In the genomic region with DNA sequence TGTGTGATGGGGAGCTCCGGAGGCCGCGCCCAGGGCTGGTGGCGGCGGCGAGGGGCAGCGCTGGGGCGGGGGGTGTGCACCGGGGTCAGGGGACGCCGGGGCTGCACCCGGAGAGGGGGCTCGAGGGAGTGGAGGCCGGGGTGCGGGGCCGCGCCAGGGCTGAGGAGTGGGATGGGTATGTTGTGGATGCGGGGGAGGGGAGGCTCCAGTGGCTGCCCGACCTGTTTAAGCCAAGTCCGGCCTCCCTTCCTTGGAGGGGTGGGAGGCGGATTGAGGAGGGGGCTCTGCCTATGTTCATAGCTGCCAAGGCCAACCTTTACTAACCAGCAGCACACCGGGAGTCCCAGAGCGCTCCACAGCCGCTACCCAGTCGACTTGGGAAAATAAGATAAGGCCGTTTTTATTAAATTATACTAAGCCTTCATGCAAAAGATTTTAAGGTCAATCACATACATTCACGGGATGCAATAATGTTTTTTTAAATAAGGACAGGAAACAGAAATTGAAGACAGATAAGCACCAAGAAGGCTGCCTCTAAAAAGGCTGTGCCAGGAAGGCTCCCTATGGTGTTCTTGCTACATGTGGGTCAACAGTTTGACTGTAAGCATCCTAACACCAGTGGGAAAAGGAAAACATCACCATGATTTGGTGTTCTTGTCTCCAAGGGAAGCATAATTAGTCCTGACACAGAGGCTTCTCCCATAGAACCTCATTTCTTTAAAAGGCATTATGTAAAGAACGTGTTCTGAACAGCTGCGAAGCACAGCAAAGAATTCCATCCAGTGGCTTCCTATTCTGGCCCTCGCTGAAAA, we compare ENCODE assay signal across 8 cellular contexts. TPM values are rescaled to one million over a fixed set of nuclear protein-coding genes. Genes with fewer than 3 reads are reported as not detected.
DNase-seq lines count a peak whose midpoint lies in the region; ATAC-seq and TF ChIP-seq lines count a peak whose summit lies in the region.

No MANE protein-coding gene starts in this region.

- H3K9ac ChIP-seq in rectal smooth muscle tissue (ENCODE audit: low read length): no peak overlapping the region

- 14 to 32% (median 23%) methylated on average over 18 to 30 of the region's 30 CpGs for WGBS in heart left ventricle, 4 donors

- peak in 1 of 5 donors; percentile 43 for DNase-seq in heart left ventricle
- DNase-seq in Right ventricle myocardium inferior (ENCODE audit: missing footprints): no peak
- DNase-seq in T-helper 17 cell: no peak
- peak; percentile 32 for DNase-seq in fibroblast of the aortic adventitia (ENCODE audit: low read depth)
- no peak for DNase-seq in midbrain (lab: John Stamatoyannopoulos, UW)
- DNase-seq in GM20000 (ENCODE audit: low spot score): no peak

- ATAC-seq in heart left ventricle: no peak
- no peak for ATAC-seq in Right ventricle myocardium inferior
- peak; percentile 28 for ATAC-seq in HG03135 (IDR thresholded peaks at IDR 0.05; ENCODE audit: unreplicated experiment)
- no peak for ATAC-seq in T-helper 17 cell

- H3K27me3 ChIP-seq in heart left ventricle (no peaks in the 10 kb centered on the region), rectal smooth muscle tissue (ENCODE audit: control insufficient read depth, insufficient read depth, low read length) (no peaks in the 10 kb centered on the region)

- H3K9me3 ChIP-seq in heart left ventricle (no peaks in the 10 kb centered on the region), T-helper 17 cell (ENCODE audit: control insufficient read depth, low read length, poor library complexity, severe bottlenecking) (no peaks in the 10 kb centered on the region)

- H3K36me3 ChIP-seq in heart left ventricle (no peaks in the 10 kb centered on the region), rectal smooth muscle tissue (ENCODE audit: control insufficient read depth, insufficient read depth, low read length) (no peaks in the 10 kb centered on the region)

- peak overlapping the region in 11 of 12 donors; percentile 26 to 87 (median 72) for H3K27ac ChIP-seq in heart left ventricle
- peak overlapping the region; percentile 74 for H3K27ac ChIP-seq in rectal smooth muscle tissue (ENCODE audit: low read depth, low read length)

- H3K36me3 Mint-ChIP-seq in T-helper 17 cell (ENCODE audit: low read depth): no peaks in the 10 kb centered on the region

- H3K27ac Mint-ChIP-seq in T-helper 17 cell: peak overlapping the region; percentile 21

- H3K27me3 Mint-ChIP-seq in T-helper 17 cell: no peaks in the 10 kb centered on the region

- intact Hi-C loops in heart left ventricle (cut with DNase I): loop anchor here in 1 of 10 donors (1.0 kb wide), 1 partner anchor 22 kb away; no protein-coding TSS in a partner anchor
- intact Hi-C loops in Right ventricle myocardium inferior (cut with DNase I): loop anchor here (2.0 kb wide), 1 partner anchor 14 kb away; no protein-coding TSS in a partner anchor

- H3K4me1 ChIP-seq in heart left ventricle: peaks cover 0 to 17% (median 8%) of the 10 kb centered on the region in 12 donors
- peaks cover 2% of the 10 kb centered on the region for H3K4me1 ChIP-seq in rectal smooth muscle tissue (ENCODE audit: control insufficient read depth, insufficient read depth, low read length)

- no peak for TF ChIP-seq POLR2A in heart left ventricle (IDR thresholded peaks at IDR 0.05)

- H3K4me1 Mint-ChIP-seq in T-helper 17 cell: peaks cover 10% of the 10 kb centered on the region

- TF ChIP-seq CTCF in heart left ventricle (IDR thresholded peaks at IDR 0.05): no peak
- no peak for TF ChIP-seq CTCF in fibroblast of the aortic adventitia (IDR thresholded peaks at IDR 0.05; ENCODE audit: insufficient read depth, low read length)
- TF ChIP-seq CTCF in GM20000 (IDR thresholded peaks at IDR 0.05; ENCODE audit: extremely low read depth, missing control alignments): no peak

- peak overlapping the region; percentile 86 for H3K4me3 Mint-ChIP-seq in T-helper 17 cell

- H3K4me3 ChIP-seq in heart left ventricle (peak overlapping the region; percentile 29 to 95 (median 76)), fibroblast of the aortic adventitia (ENCODE audit: low read depth, low read length) (peak overlapping the region; percentile 72), rectal smooth muscle tissue (ENCODE audit: low read length) (peak overlapping the region; percentile 64)

RNA-seq across cellular contexts. Expression of a gene that starts 0.6 kb away (rescaled TPM):
- 10 to 100 TPM in 2 of 9 donors, 1 to 10 TPM in 7; 5.3 to 15.2 (median 7.1) TPM for total RNA-seq in heart left ventricle
- 1 to 10 TPM; 1.8 to 4.9 TPM for polyA plus RNA-seq in heart left ventricle
- 6.8 TPM for total RNA-seq in Right ventricle myocardium inferior
- total RNA-seq in T-helper 17 cell: 10 to 100 TPM; 14.4 to 16.3 TPM
- total RNA-seq in fibroblast of the aortic adventitia (ENCODE audit: low replicate concordance): 27.6 and 44.3 TPM in 2 replicates

RNA-seq across cellular contexts. Expression of a gene that starts 39.5 kb away (rescaled TPM):
- total RNA-seq in heart left ventricle (not detected), Right ventricle myocardium inferior (not detected), T-helper 17 cell (not detected), fibroblast of the aortic adventitia (ENCODE audit: low replicate concordance) (not detected in 2 replicates)
- polyA plus RNA-seq in heart left ventricle: not detected
